9 cellular contexts compared by ENCODE assay signal in genomic region chr16:16120382-16121184, GRCh38.
DNase-seq lines count a peak whose midpoint lies in the region; ATAC-seq and TF ChIP-seq lines count a peak whose summit lies in the region.
"Had no signal": no experiment of that assay in that cellular context is flagged by ENCODE, and none has a peak within 500 bp of the region (broad histone marks: within the 10 kb centered on the region; RNA-seq: fewer than 3 reads in every experiment).

No MANE protein-coding gene starts in this region.

- no peak for TF ChIP-seq EP300 in esophagus muscularis mucosa (IDR thresholded peaks at IDR 0.05)

- ATAC-seq in natural killer cell treated with Interleukin-12 subunit alpha and Interleukin-12 subunit beta and Interleukin-15 and Interleukin-18, amount 100 ng/mL, for 72 hours: peak in 1 of 2 donors; percentile 69
- no peak for ATAC-seq in HG03565 (IDR thresholded peaks at IDR 0.05; ENCODE audit: unreplicated experiment)

- peak overlapping the region; percentile 72 to 82 (median 76) for H3K27ac ChIP-seq in esophagus muscularis mucosa (replicated peaks in 1 of 4)

- TF ChIP-seq POLR2A in esophagus muscularis mucosa (IDR thresholded peaks at IDR 0.05; ENCODE audit: low read depth) (no peak), lower leg skin (IDR thresholded peaks at IDR 0.05) (no peak)

- no peaks in the 10 kb centered on the region for H3K27me3 Mint-ChIP-seq in natural killer cell treated with Interleukin-12 subunit alpha and Interleukin-12 subunit beta and Interleukin-15 and Interleukin-18, amount 100 ng/mL, for 72 hours

- TF ChIP-seq CTCF in esophagus muscularis mucosa (IDR thresholded peaks at IDR 0.05): no peak
- no peak for TF ChIP-seq CTCF in lower leg skin (IDR thresholded peaks at IDR 0.05)

- H3K36me3 ChIP-seq in esophagus muscularis mucosa: peaks cover 43 to 92% (median 68%) of the 10 kb centered on the region in 4 donors

- H3K27ac Mint-ChIP-seq in natural killer cell treated with Interleukin-12 subunit alpha and Interleukin-12 subunit beta and Interleukin-15 and Interleukin-18, amount 100 ng/mL, for 72 hours: peak overlapping the region; percentile 44 to 45

- WGBS in esophagus muscularis mucosa: 50% methylated on average over 17 of the region's 17 CpGs
- 62 to 69% methylated on average over 17 of the region's 17 CpGs for WGBS in lower leg skin, 2 donors

- H3K9me3 ChIP-seq in esophagus muscularis mucosa: peaks cover 0 to 13% (median 7%) of the 10 kb centered on the region in 4 donors

- peaks cover 21 to 23% of the 10 kb centered on the region in 2 donors for H3K4me1 Mint-ChIP-seq in natural killer cell treated with Interleukin-12 subunit alpha and Interleukin-12 subunit beta and Interleukin-15 and Interleukin-18, amount 100 ng/mL, for 72 hours (ENCODE audit: low read depth in 2 of 2)

- DNase-seq in DMS153 (lab: John Stamatoyannopoulos, UW) (peak; percentile 88), NCI-H446 treated with DMSO at 0.1 percent for 48 hours (lab: John Stamatoyannopoulos, UW) (peak; percentile 73), esophagus muscularis mucosa (ENCODE audit: extremely low spot score) (peak; percentile 93), HuH-7 (ENCODE audit: low spot score) (no peak), activated T-cell treated with anti-CD3 and anti-CD28 coated beads for 4 hours (no peak), lower leg skin (ENCODE audit: low spot score in 2 of 2) (no peak)
- DNase-seq in natural killer cell treated with Interleukin-12 subunit alpha and Interleukin-12 subunit beta and Interleukin-15 and Interleukin-18, amount 100 ng/mL, for 72 hours (ENCODE audit: low spot score): no peak
- DNase-seq: stimulated activated CD4-positive, alpha-beta T cell treated with anti-CD3 and anti-CD28 coated beads, Interleukin-2, amount 100 ng/mL, for 24 hours had no signal

- H3K4me3 Mint-ChIP-seq in natural killer cell treated with Interleukin-12 subunit alpha and Interleukin-12 subunit beta and Interleukin-15 and Interleukin-18, amount 100 ng/mL, for 72 hours: peak overlapping the region; percentile 44

- no peaks in the 10 kb centered on the region for H3K27me3 ChIP-seq in esophagus muscularis mucosa

- H3K36me3 Mint-ChIP-seq in natural killer cell treated with Interleukin-12 subunit alpha and Interleukin-12 subunit beta and Interleukin-15 and Interleukin-18, amount 100 ng/mL, for 72 hours: peaks cover 38% of the 10 kb centered on the region

- H3K4me1 ChIP-seq in esophagus muscularis mucosa: peaks cover 8 to 47% (median 35%) of the 10 kb centered on the region in 4 donors

- H3K9me3 Mint-ChIP-seq in natural killer cell treated with Interleukin-12 subunit alpha and Interleukin-12 subunit beta and Interleukin-15 and Interleukin-18, amount 100 ng/mL, for 72 hours: peaks cover 14% of the 10 kb centered on the region

- intact Hi-C loops in esophagus muscularis mucosa (cut with DNase I) (loop anchor here (5.0 to 10.0 kb wide), 2 partner anchors 58 to 356 kb away; no protein-coding TSS in a partner anchor), lower leg skin (cut with DNase I; ENCODE audit: low total_unique reads) (loop anchor here (10.0 kb wide), 1 partner anchor 246 kb away; no protein-coding TSS in a partner anchor)

- H3K4me3 ChIP-seq in esophagus muscularis mucosa (no peak overlapping the region), lower leg skin (ENCODE audit: low read depth, poor library complexity, severe bottlenecking) (no peak overlapping the region)

Comparison
In these comparisons a context has a peak if more than half of its experiments do, and no peak if none do; other contexts are left out.
1. DNase-seq: peak in DMS153 (single experiment), NCI-H446 treated with DMSO at 0.1 percent for 48 hours (single experiment) and esophagus muscularis mucosa (single experiment); none in natural killer cell treated with Interleukin-12 subunit alpha and Interleukin-12 subunit beta and Interleukin-15 and Interleukin-18, amount 100 ng/mL, for 72 hours (single experiment), HuH-7 (single experiment), activated T-cell treated with anti-CD3 and anti-CD28 coated beads for 4 hours (single experiment) and lower leg skin (0 of 2).